In the genomic region with DNA sequence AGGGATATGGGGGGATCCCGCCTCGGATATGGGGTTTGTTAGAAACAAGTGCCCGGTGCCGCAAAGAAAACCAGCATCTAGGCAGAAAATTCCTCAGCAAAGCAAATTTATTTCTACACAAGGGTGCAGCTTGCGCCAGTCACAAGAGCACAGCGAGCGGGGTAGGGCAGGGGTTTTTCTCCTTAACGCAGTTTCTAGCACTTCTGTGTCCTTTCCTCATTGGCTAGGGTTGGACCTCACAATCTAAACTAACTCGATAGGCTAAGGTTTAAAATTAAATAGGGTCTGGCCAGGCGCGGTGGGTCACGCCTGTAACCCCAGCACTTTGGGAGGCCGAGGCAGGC, we compare ENCODE assay signal across 8 cellular contexts. TPM values are rescaled to one million over a fixed set of nuclear protein-coding genes. Genes with fewer than 3 reads are reported as not detected.
DNase-seq lines count a peak whose midpoint lies in the region; ATAC-seq lines count a peak whose summit lies in the region.

No MANE protein-coding gene starts in this region.

- H3F3A ChIP-seq in GM23248 (ENCODE audit: insufficient read depth) = no peaks in the 10 kb centered on the region

- in situ Hi-C loops in GM23248 (cut with MboI) = no loop called here

- no peaks in the 10 kb centered on the region for H3K9me2 ChIP-seq in GM23248 (ENCODE audit: insufficient read depth)

- peak overlapping the region; percentile 99 for H3K4me2 ChIP-seq in GM23248 (ENCODE audit: unreplicated experiment)

- no peaks in the 10 kb centered on the region for H3K36me3 ChIP-seq in GM23248 (ENCODE audit: low read depth)
- H3K36me3 ChIP-seq in urinary bladder (ENCODE audit: insufficient read depth) = peaks cover 2% of the 10 kb centered on the region

- H3K27ac ChIP-seq in GM23248 (peak overlapping the region; percentile 56), urinary bladder (ENCODE audit: low read depth) (peak overlapping the region; percentile 95)

- H3K9ac ChIP-seq in GM23248 = peak overlapping the region; percentile 86

- no peaks in the 10 kb centered on the region for H3K9me3 ChIP-seq in GM23248 (ENCODE audit: low read depth)

- 9 to 13% methylated on average over 13 of the region's 13 CpGs for WGBS in GM23248 (ENCODE audit: low coverage in 1 of 2, low lambda C conversion rate in 2 of 2, missing lambda C conversion rate in 2 of 2), 2 experiments
- WGBS in urinary bladder = 17% methylated on average over 13 of the region's 13 CpGs

- H3K4me1 ChIP-seq in GM23248 (ENCODE audit: insufficient read depth) (no peaks in the 10 kb centered on the region), urinary bladder (ENCODE audit: insufficient read depth) (no peaks in the 10 kb centered on the region)

- H3K27me3 ChIP-seq in GM23248 (replicated peaks; ENCODE audit: insufficient read depth) = no peaks in the 10 kb centered on the region

- H3K4me3 ChIP-seq in GM23248 (peak overlapping the region; percentile 88), urinary bladder (ENCODE audit: low read depth, low read length) (peak overlapping the region; percentile 83)

- H3K79me2 ChIP-seq in GM23248 (ENCODE audit: insufficient read depth) = peaks cover 47% of the 10 kb centered on the region

- no peaks in the 10 kb centered on the region for H4K20me1 ChIP-seq in GM23248 (ENCODE audit: insufficient read depth)

- DNase-seq in GM23248 (peak; percentile 58), OCI-M1 (lab: John Stamatoyannopoulos, UW) (peak; percentile 67), dermis blood vessel endothelial cell (peak; percentile 49), lung microvascular endothelial cell (ENCODE audit: low read depth in 2 of 2) (peak; percentile 41 to 44), T-helper 9 cell (no peak), 8988T (no peak)

- no peak for ATAC-seq in HG02610 (IDR thresholded peaks at IDR 0.05; ENCODE audit: unreplicated experiment)

- peak overlapping the region; percentile 94 for H2AFZ ChIP-seq in GM23248

RNA-seq across cellular contexts. Expression of gene ZNF440, which starts 0.6 kb away (rescaled TPM):
- 4.2 and 7.6 TPM in 2 replicates for total RNA-seq in GM23248 (2014; rRNA removed; shearing (Covaris generic))
- polyA plus RNA-seq in GM23248 (2016; fragmentation: Nextera tagmentation; extraction: Ambion mirVana) = 2.3 and 2.4 TPM in 2 replicates
- 9.0 and 12.4 TPM in 2 replicates for total RNA-seq in dermis blood vessel endothelial cell
- 4.8 and 9.5 TPM in 2 replicates for total RNA-seq in lung microvascular endothelial cell
- total RNA-seq in urinary bladder = 40.5 TPM
- 6.6 TPM for polyA plus RNA-seq in urinary bladder

RNA-seq across cellular contexts. Expression of gene ZNF491, which starts 16.4 kb away (rescaled TPM):
- 1.6 and 3.0 TPM in 2 replicates for total RNA-seq in GM23248 (2014; rRNA removed; shearing (Covaris generic))
- polyA plus RNA-seq in GM23248 (2016; fragmentation: Nextera tagmentation; extraction: Ambion mirVana) (0.58 and 1.4 TPM in 2 replicates), urinary bladder (1.6 TPM)
- total RNA-seq in dermis blood vessel endothelial cell (1.5 and 1.6 TPM in 2 replicates), lung microvascular endothelial cell (0.65 and 1.4 TPM in 2 replicates), urinary bladder (8.6 TPM)

RNA-seq across cellular contexts. Expression of gene ZNF439, which starts 33.8 kb away (rescaled TPM):
- total RNA-seq in GM23248 (2014; rRNA removed; shearing (Covaris generic)) = 7.8 and 12.1 TPM in 2 replicates
- polyA plus RNA-seq in GM23248 (2016; fragmentation: Nextera tagmentation; extraction: Ambion mirVana) (7.4 and 8.8 TPM in 2 replicates), urinary bladder (3.6 TPM)
- total RNA-seq in dermis blood vessel endothelial cell (2.4 and 3.1 TPM in 2 replicates), lung microvascular endothelial cell (0.22 and 2.8 TPM in 2 replicates), urinary bladder (26.2 TPM)

RNA-seq across cellular contexts. Expression of gene ZNF441, which starts 47.9 kb away (rescaled TPM):
- 6.5 and 8.5 TPM in 2 replicates for total RNA-seq in GM23248 (2014; rRNA removed; shearing (Covaris generic))
- polyA plus RNA-seq in GM23248 (2016; fragmentation: Nextera tagmentation; extraction: Ambion mirVana) (3.5 and 3.6 TPM in 2 replicates), urinary bladder (7.4 TPM)
- total RNA-seq in dermis blood vessel endothelial cell (8.0 and 10.4 TPM in 2 replicates), lung microvascular endothelial cell (6.5 and 13.9 TPM in 2 replicates), urinary bladder (37.7 TPM)

Comparison
In these comparisons a context has a peak if more than half of its experiments do, and no peak if none do; other contexts are left out.
1. DNase-seq: peak in GM23248 (single experiment), OCI-M1 (single experiment), dermis blood vessel endothelial cell (single experiment) and lung microvascular endothelial cell (2 of 2); none in T-helper 9 cell (single experiment) and 8988T (single experiment).